ENCODE assay signal across 1 cellular context in the genomic region with DNA sequence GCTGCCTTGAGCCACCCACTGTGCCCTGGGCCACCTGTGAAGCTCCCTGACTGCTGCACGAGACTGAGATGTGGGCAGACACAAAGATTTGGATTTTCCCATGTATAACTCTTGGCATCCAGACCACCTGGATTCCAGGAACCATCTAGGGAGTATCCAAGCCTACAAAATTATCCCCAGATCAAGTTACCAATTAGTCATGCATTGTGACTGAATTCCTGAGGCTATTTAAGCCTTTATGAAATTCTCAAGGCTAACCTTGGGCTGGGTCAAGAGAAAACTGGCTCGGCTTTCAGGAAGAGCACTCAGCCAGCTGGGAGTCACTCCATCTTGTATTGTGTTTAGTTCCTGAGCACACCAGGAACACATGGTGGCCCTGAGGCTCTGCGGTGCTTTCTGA.
TF ChIP-seq lines count a peak whose summit lies in the region.

No MANE protein-coding gene starts in this region.

TF ChIP-seq in WTC11, 78 proteins besides CTCF, POLR2A, EP300 and RAD21 (continued from another document):
- TF ChIP-seq NR3C1 (CRISPR knock-in tag; conservative IDR thresholded peaks at IDR 0.05; ENCODE audit: low read depth) (no peak), ZNF671 (CRISPR knock-in tag; IDR thresholded peaks at IDR 0.05) (no peak), ZNF416 (CRISPR knock-in tag; IDR thresholded peaks at IDR 0.05) (no peak), OVOL2 (CRISPR knock-in tag; IDR thresholded peaks at IDR 0.05; ENCODE audit: borderline replicate concordance) (no peak), FOXK1 (CRISPR knock-in tag; IDR thresholded peaks at IDR 0.05) (no peak), EMX1 (CRISPR knock-in tag; IDR thresholded peaks at IDR 0.05) (no peak), KAT7 (CRISPR knock-in tag; IDR thresholded peaks at IDR 0.05; ENCODE audit: borderline replicate concordance) (no peak)
- TF ChIP-seq, protein P1, sequence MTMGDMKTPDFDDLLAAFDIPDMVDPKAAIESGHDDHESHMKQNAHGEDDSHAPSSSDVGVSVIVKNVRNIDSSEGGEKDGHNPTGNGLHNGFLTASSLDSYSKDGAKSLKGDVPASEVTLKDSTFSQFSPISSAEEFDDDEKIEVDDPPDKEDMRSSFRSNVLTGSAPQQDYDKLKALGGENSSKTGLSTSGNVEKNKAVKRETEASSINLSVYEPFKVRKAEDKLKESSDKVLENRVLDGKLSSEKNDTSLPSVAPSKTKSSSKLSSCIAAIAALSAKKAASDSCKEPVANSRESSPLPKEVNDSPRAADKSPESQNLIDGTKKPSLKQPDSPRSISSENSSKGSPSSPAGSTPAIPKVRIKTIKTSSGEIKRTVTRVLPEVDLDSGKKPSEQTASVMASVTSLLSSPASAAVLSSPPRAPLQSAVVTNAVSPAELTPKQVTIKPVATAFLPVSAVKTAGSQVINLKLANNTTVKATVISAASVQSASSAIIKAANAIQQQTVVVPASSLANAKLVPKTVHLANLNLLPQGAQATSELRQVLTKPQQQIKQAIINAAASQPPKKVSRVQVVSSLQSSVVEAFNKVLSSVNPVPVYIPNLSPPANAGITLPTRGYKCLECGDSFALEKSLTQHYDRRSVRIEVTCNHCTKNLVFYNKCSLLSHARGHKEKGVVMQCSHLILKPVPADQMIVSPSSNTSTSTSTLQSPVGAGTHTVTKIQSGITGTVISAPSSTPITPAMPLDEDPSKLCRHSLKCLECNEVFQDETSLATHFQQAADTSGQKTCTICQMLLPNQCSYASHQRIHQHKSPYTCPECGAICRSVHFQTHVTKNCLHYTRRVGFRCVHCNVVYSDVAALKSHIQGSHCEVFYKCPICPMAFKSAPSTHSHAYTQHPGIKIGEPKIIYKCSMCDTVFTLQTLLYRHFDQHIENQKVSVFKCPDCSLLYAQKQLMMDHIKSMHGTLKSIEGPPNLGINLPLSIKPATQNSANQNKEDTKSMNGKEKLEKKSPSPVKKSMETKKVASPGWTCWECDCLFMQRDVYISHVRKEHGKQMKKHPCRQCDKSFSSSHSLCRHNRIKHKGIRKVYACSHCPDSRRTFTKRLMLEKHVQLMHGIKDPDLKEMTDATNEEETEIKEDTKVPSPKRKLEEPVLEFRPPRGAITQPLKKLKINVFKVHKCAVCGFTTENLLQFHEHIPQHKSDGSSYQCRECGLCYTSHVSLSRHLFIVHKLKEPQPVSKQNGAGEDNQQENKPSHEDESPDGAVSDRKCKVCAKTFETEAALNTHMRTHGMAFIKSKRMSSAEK (CRISPR knock-in tag; IDR thresholded peaks at IDR 0.05; ENCODE audit: borderline replicate concordance) = no peak
- TF ChIP-seq, protein P2, sequence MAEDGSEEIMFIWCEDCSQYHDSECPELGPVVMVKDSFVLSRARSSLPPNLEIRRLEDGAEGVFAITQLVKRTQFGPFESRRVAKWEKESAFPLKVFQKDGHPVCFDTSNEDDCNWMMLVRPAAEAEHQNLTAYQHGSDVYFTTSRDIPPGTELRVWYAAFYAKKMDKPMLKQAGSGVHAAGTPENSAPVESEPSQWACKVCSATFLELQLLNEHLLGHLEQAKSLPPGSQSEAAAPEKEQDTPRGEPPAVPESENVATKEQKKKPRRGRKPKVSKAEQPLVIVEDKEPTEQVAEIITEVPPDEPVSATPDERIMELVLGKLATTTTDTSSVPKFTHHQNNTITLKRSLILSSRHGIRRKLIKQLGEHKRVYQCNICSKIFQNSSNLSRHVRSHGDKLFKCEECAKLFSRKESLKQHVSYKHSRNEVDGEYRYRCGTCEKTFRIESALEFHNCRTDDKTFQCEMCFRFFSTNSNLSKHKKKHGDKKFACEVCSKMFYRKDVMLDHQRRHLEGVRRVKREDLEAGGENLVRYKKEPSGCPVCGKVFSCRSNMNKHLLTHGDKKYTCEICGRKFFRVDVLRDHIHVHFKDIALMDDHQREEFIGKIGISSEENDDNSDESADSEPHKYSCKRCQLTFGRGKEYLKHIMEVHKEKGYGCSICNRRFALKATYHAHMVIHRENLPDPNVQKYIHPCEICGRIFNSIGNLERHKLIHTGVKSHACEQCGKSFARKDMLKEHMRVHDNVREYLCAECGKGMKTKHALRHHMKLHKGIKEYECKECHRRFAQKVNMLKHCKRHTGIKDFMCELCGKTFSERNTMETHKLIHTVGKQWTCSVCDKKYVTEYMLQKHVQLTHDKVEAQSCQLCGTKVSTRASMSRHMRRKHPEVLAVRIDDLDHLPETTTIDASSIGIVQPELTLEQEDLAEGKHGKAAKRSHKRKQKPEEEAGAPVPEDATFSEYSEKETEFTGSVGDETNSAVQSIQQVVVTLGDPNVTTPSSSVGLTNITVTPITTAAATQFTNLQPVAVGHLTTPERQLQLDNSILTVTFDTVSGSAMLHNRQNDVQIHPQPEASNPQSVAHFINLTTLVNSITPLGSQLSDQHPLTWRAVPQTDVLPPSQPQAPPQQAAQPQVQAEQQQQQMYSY (CRISPR knock-in tag; IDR thresholded peaks at IDR 0.05) = no peak
- TF ChIP-seq, protein P3, sequence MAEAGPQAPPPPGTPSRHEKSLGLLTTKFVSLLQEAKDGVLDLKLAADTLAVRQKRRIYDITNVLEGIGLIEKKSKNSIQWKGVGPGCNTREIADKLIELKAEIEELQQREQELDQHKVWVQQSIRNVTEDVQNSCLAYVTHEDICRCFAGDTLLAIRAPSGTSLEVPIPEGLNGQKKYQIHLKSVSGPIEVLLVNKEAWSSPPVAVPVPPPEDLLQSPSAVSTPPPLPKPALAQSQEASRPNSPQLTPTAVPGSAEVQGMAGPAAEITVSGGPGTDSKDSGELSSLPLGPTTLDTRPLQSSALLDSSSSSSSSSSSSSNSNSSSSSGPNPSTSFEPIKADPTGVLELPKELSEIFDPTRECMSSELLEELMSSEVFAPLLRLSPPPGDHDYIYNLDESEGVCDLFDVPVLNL (CRISPR knock-in tag; IDR thresholded peaks at IDR 0.05; ENCODE audit: borderline replicate concordance, low read depth) = no peak
- TF ChIP-seq, protein P4, sequence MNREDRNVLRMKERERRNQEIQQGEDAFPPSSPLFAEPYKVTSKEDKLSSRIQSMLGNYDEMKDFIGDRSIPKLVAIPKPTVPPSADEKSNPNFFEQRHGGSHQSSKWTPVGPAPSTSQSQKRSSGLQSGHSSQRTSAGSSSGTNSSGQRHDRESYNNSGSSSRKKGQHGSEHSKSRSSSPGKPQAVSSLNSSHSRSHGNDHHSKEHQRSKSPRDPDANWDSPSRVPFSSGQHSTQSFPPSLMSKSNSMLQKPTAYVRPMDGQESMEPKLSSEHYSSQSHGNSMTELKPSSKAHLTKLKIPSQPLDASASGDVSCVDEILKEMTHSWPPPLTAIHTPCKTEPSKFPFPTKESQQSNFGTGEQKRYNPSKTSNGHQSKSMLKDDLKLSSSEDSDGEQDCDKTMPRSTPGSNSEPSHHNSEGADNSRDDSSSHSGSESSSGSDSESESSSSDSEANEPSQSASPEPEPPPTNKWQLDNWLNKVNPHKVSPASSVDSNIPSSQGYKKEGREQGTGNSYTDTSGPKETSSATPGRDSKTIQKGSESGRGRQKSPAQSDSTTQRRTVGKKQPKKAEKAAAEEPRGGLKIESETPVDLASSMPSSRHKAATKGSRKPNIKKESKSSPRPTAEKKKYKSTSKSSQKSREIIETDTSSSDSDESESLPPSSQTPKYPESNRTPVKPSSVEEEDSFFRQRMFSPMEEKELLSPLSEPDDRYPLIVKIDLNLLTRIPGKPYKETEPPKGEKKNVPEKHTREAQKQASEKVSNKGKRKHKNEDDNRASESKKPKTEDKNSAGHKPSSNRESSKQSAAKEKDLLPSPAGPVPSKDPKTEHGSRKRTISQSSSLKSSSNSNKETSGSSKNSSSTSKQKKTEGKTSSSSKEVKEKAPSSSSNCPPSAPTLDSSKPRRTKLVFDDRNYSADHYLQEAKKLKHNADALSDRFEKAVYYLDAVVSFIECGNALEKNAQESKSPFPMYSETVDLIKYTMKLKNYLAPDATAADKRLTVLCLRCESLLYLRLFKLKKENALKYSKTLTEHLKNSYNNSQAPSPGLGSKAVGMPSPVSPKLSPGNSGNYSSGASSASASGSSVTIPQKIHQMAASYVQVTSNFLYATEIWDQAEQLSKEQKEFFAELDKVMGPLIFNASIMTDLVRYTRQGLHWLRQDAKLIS (CRISPR knock-in tag; IDR thresholded peaks at IDR 0.05; ENCODE audit: borderline replicate concordance) = no peak
